Comparison of ENCODE assay signal across 1 cellular context in genomic region chr22:19962909-19963806, GRCh38.
TF ChIP-seq lines count a peak whose summit lies in the region.

No MANE protein-coding gene starts in this region.

TF ChIP-seq in HepG2, 621 proteins besides CTCF, POLR2A, EP300 and RAD21 (continues in another document):
- TF ChIP-seq KAT8 (CRISPR knock-in tag; IDR thresholded peaks at IDR 0.05) (peak; percentile 43; the same call in 1 of the 2 replicates), MXI1 (IDR thresholded peaks at IDR 0.05; ENCODE audit: borderline replicate concordance, low read depth, low read length) (peak; percentile 74; the same call in 1 of the 3 replicates), TBX3 (IDR thresholded peaks at IDR 0.05; ENCODE audit: borderline replicate concordance) (no peak), ZNF350 (CRISPR knock-in tag; IDR thresholded peaks at IDR 0.05; ENCODE audit: borderline replicate concordance, low read depth) (0 out of 2 replicates have a peak, but pooled peaks have one; percentile 17), TAF1 (CRISPR knock-in tag; IDR thresholded peaks at IDR 0.05) (peak; percentile 29), PRDM4 (CRISPR knock-in tag; IDR thresholded peaks at IDR 0.05; ENCODE audit: borderline replicate concordance) (no peak), THAP11 (CRISPR knock-in tag; IDR thresholded peaks at IDR 0.05) (peak; percentile 55; the same call in 1 of the 2 replicates), ZMYM3 (CRISPR knock-in tag; IDR thresholded peaks at IDR 0.05) (peak; percentile 35; the same call in 1 of the 2 replicates), NCOA2 (CRISPR knock-in tag; IDR thresholded peaks at IDR 0.05) (peak; percentile 56), CCDC6 (CRISPR knock-in tag; IDR thresholded peaks at IDR 0.05) (peak; percentile 37; the same call in 1 of the 2 replicates), ZNF800 (CRISPR knock-in tag; IDR thresholded peaks at IDR 0.05) (0 out of 2 replicates have a peak, but pooled peaks have one; percentile 20), ZNF207 (IDR thresholded peaks at IDR 0.05; ENCODE audit: borderline replicate concordance) (no peak), NR2F6 (IDR thresholded peaks at IDR 0.05) (peak; percentile 48; the same call in 1 of the 2 replicates), NR2F6 (CRISPR knock-in tag; IDR thresholded peaks at IDR 0.05) (peak; percentile 67), HINFP (CRISPR knock-in tag; IDR thresholded peaks at IDR 0.05; ENCODE audit: low read depth) (peak; percentile 21; the same call in 1 of the 2 replicates), MLXIP (CRISPR knock-in tag; IDR thresholded peaks at IDR 0.05; ENCODE audit: borderline replicate concordance) (no peak), RAD51 (IDR thresholded peaks at IDR 0.05; ENCODE audit: borderline replicate concordance) (no peak), STAT6 (CRISPR knock-in tag; IDR thresholded peaks at IDR 0.05; ENCODE audit: borderline replicate concordance) (peak; percentile 76; the same call in 1 of the 2 replicates), GMEB1 (CRISPR knock-in tag; IDR thresholded peaks at IDR 0.05; ENCODE audit: borderline replicate concordance) (no peak; the same call in 1 of the 2 replicates), RBFOX2 (IDR thresholded peaks at IDR 0.05; ENCODE audit: low read depth, low read length) (peak; percentile 43), NFYB (CRISPR knock-in tag; IDR thresholded peaks at IDR 0.05) (peak; percentile 39; the same call in 1 of the 2 replicates), ZNF468 (CRISPR knock-in tag; IDR thresholded peaks at IDR 0.05) (0 out of 2 replicates have a peak, but pooled peaks have one; percentile 47), GABPB1 (CRISPR knock-in tag; IDR thresholded peaks at IDR 0.05) (peak; percentile 57), CCAR2 (optimal IDR thresholded peaks at IDR 0.05; ENCODE audit: low read depth, low read length) (peak; percentile 37), KLF9 (CRISPR knock-in tag; IDR thresholded peaks at IDR 0.05; ENCODE audit: low read depth) (peak; percentile 48; the same call in 1 of the 2 replicates), NR2F2 (IDR thresholded peaks at IDR 0.05; ENCODE audit: borderline replicate concordance, low read depth) (peak; percentile 44; the same call in 1 of the 2 replicates), MAX (IDR thresholded peaks at IDR 0.05) (peak; percentile 10; the same call in 1 of the 2 replicates), ZNF652 (CRISPR knock-in tag; IDR thresholded peaks at IDR 0.05; ENCODE audit: borderline replicate concordance, low read depth) (0 out of 2 replicates have a peak, but pooled peaks have one; percentile 31), ZNF546 (CRISPR knock-in tag; conservative IDR thresholded peaks at IDR 0.05) (no peak), NFYC (CRISPR knock-in tag; IDR thresholded peaks at IDR 0.05) (peak; percentile 41; the same call in 1 of the 2 replicates), ZNF747 (CRISPR knock-in tag; IDR thresholded peaks at IDR 0.05; ENCODE audit: borderline replicate concordance) (no peak), NRL (CRISPR knock-in tag; IDR thresholded peaks at IDR 0.05; ENCODE audit: borderline replicate concordance) (0 out of 2 replicates have a peak, but pooled peaks have one; percentile 54), STAG1 (CRISPR knock-in tag; IDR thresholded peaks at IDR 0.05) (peak; percentile 16; the same call in 1 of the 2 replicates), ZNF713 (CRISPR knock-in tag; IDR thresholded peaks at IDR 0.05) (0 out of 2 replicates have a peak, but pooled peaks have one; percentile 89), UBTF (CRISPR knock-in tag; IDR thresholded peaks at IDR 0.05) (peak; percentile 78), ZNF572 (CRISPR knock-in tag; IDR thresholded peaks at IDR 0.05) (0 out of 2 replicates have a peak, but pooled peaks have one; percentile 17), FOSL2 (CRISPR knock-in tag; IDR thresholded peaks at IDR 0.05) (peak; percentile 95), HNF4G (IDR thresholded peaks at IDR 0.05; ENCODE audit: borderline replicate concordance, low read depth, low read length) (peak; percentile 76), HNF4G (CRISPR knock-in tag; IDR thresholded peaks at IDR 0.05; ENCODE audit: borderline replicate concordance, low read depth) (peak; percentile 69; the same call in 1 of the 2 replicates), ZNF232 (CRISPR knock-in tag; IDR thresholded peaks at IDR 0.05; ENCODE audit: borderline replicate concordance) (0 out of 2 replicates have a peak, but pooled peaks have one; percentile 44), NR2F1 (CRISPR knock-in tag; IDR thresholded peaks at IDR 0.05) (no peak), SKIL (CRISPR knock-in tag; IDR thresholded peaks at IDR 0.05; ENCODE audit: borderline replicate concordance) (0 out of 2 replicates have a peak, but pooled peaks have one; percentile 36)
